In genomic region chr19:2050349-2050990, GRCh38 we compare ENCODE assay signal across 8 cellular contexts. TPM values are rescaled to one million over a fixed set of nuclear protein-coding genes. Genes with fewer than 3 reads are reported as not detected.
DNase-seq lines count a peak whose midpoint lies in the region; ATAC-seq and TF ChIP-seq lines count a peak whose summit lies in the region.

No MANE protein-coding gene starts in this region.

- peak overlapping the region; percentile 75 for H3K4me3 Mint-ChIP-seq in activated CD4-positive, alpha-beta memory T cell treated with anti-CD3 and anti-CD28 coated beads, Interleukin-2, amount 10 ng/mL, durations not matched to agents 7 days and 5 days

- H3K4me3 ChIP-seq in left ventricle myocardium inferior (peak overlapping the region; percentile 96), skeletal muscle satellite cell (ENCODE audit: low read length) (peak overlapping the region; percentile 97)

- H3K36me3 ChIP-seq in left ventricle myocardium inferior (peaks cover 32% of the 10 kb centered on the region), skeletal muscle satellite cell (ENCODE audit: insufficient read depth, low read length) (peaks cover 17% of the 10 kb centered on the region)

- intact Hi-C loops in left ventricle myocardium inferior (cut with micrococcal nuclease), result no loop called here

- peak overlapping the region; percentile 100 for H3K27ac ChIP-seq in left ventricle myocardium inferior (replicated peaks)

- no peak for TF ChIP-seq CTCF in left ventricle myocardium inferior (IDR thresholded peaks at IDR 0.05; ENCODE audit: borderline replicate concordance)

- H3K27me3 ChIP-seq in left ventricle myocardium inferior (ENCODE audit: low read depth) (no peaks in the 10 kb centered on the region), skeletal muscle satellite cell (ENCODE audit: control insufficient read depth, insufficient read depth, low read length) (no peaks in the 10 kb centered on the region)

- POLR2A ChIA-PET in activated CD4-positive, alpha-beta memory T cell treated with anti-CD3 and anti-CD28 coated beads, Interleukin-2, amount 10 ng/mL, durations not matched to agents 7 days and 5 days (lab: Charles Lee), result interaction anchor here (1.0 to 2.9 kb wide), 6 partner anchors 9 to 47 kb away, joined by 4 to 20 read pairs (median 7); partner anchors contain the start of gene IZUMO4

- H3K4me1 ChIP-seq in left ventricle myocardium inferior (peaks cover 89% of the 10 kb centered on the region), skeletal muscle satellite cell (ENCODE audit: control insufficient read depth, insufficient read depth, low read length) (peaks cover 39% of the 10 kb centered on the region)

- peaks cover 54% of the 10 kb centered on the region for H3K4me1 Mint-ChIP-seq in activated CD4-positive, alpha-beta memory T cell treated with anti-CD3 and anti-CD28 coated beads, Interleukin-2, amount 10 ng/mL, durations not matched to agents 7 days and 5 days

- no peaks in the 10 kb centered on the region for H3K27me3 Mint-ChIP-seq in activated CD4-positive, alpha-beta memory T cell treated with anti-CD3 and anti-CD28 coated beads, Interleukin-2, amount 10 ng/mL, durations not matched to agents 7 days and 5 days

- H3K9ac ChIP-seq in skeletal muscle satellite cell (ENCODE audit: low read depth, low read length), result peak overlapping the region; percentile 87

- peak overlapping the region; percentile 100 for H3K4me2 ChIP-seq in skeletal muscle satellite cell (ENCODE audit: low read length)

- ATAC-seq in GM18867 (IDR thresholded peaks at IDR 0.05; ENCODE audit: unreplicated experiment) (peak; percentile 4), HG02970 (IDR thresholded peaks at IDR 0.05; ENCODE audit: low FRiP score, unreplicated experiment) (peak; percentile 6)

- H3K9me3 ChIP-seq in left ventricle myocardium inferior (replicated peaks) (no peaks in the 10 kb centered on the region), skeletal muscle satellite cell (replicated peaks; ENCODE audit: low read length) (no peaks in the 10 kb centered on the region)

- CTCF ChIA-PET in activated CD4-positive, alpha-beta memory T cell treated with anti-CD3 and anti-CD28 coated beads, Interleukin-2, amount 10 ng/mL, durations not matched to agents 7 days and 5 days (lab: Charles Lee), result interaction anchor here (2.1 kb wide), 1 partner anchor 8 kb away, joined by 14 read pairs; no protein-coding TSS in a partner anchor

- no peak for DNase-seq in activated CD4-positive, alpha-beta memory T cell treated with anti-CD3 and anti-CD28 coated beads, Interleukin-2, amount 10 ng/mL, durations not matched to agents 7 days and 5 days
- DNase-seq in left ventricle myocardium inferior (no peak), NCI-H187 (lab: John Stamatoyannopoulos, UW) (no peak), GOT3 (lab: John Stamatoyannopoulos, UW) (no peak)
- DNase-seq in stimulated activated CD4-positive, alpha-beta T cell treated with anti-CD3 and anti-CD28 coated beads, Interleukin-1b, Interleukin-23, amount 100 ng/mL, for 48 hours, result no peak

- peaks cover 17% of the 10 kb centered on the region for H3K36me3 Mint-ChIP-seq in activated CD4-positive, alpha-beta memory T cell treated with anti-CD3 and anti-CD28 coated beads, Interleukin-2, amount 10 ng/mL, durations not matched to agents 7 days and 5 days (ENCODE audit: low read depth)

- peak overlapping the region; percentile 44 for H3K27ac Mint-ChIP-seq in activated CD4-positive, alpha-beta memory T cell treated with anti-CD3 and anti-CD28 coated beads, Interleukin-2, amount 10 ng/mL, durations not matched to agents 7 days and 5 days

- H3K9me3 Mint-ChIP-seq in activated CD4-positive, alpha-beta memory T cell treated with anti-CD3 and anti-CD28 coated beads, Interleukin-2, amount 10 ng/mL, durations not matched to agents 7 days and 5 days, result no peaks in the 10 kb centered on the region

RNA-seq across cellular contexts. Expression of gene MKNK2, which starts 0.6 kb away (rescaled TPM):
- 100 to 1,000 TPM; 239 to 253 TPM for total RNA-seq in activated CD4-positive, alpha-beta memory T cell treated with anti-CD3 and anti-CD28 coated beads, Interleukin-2, amount 10 ng/mL, durations not matched to agents 7 days and 5 days
- total RNA-seq in left ventricle myocardium inferior, result 200 TPM
- total RNA-seq in skeletal muscle satellite cell (2012; rRNA removed), result 58.8 and 84.7 TPM in 2 replicates

RNA-seq across cellular contexts. Expression of gene BTBD2, which starts 35.0 kb away (rescaled TPM):
- total RNA-seq in activated CD4-positive, alpha-beta memory T cell treated with anti-CD3 and anti-CD28 coated beads, Interleukin-2, amount 10 ng/mL, durations not matched to agents 7 days and 5 days, result 10 to 100 TPM; 55.4 to 57.1 TPM
- total RNA-seq in left ventricle myocardium inferior, result 53.4 TPM
- 58.6 and 59.8 TPM in 2 replicates for total RNA-seq in skeletal muscle satellite cell (2012; rRNA removed)

RNA-seq across cellular contexts. Expression of gene MOB3A, which starts 45.7 kb away (rescaled TPM):
- 100 to 1,000 TPM; 242 to 251 TPM for total RNA-seq in activated CD4-positive, alpha-beta memory T cell treated with anti-CD3 and anti-CD28 coated beads, Interleukin-2, amount 10 ng/mL, durations not matched to agents 7 days and 5 days
- total RNA-seq in left ventricle myocardium inferior, result 16.1 TPM
- 56.0 and 59.8 TPM in 2 replicates for total RNA-seq in skeletal muscle satellite cell (2012; rRNA removed)

RNA-seq across cellular contexts. Expression of gene IZUMO4, which starts 46.2 kb away (rescaled TPM):
- total RNA-seq in activated CD4-positive, alpha-beta memory T cell treated with anti-CD3 and anti-CD28 coated beads, Interleukin-2, amount 10 ng/mL, durations not matched to agents 7 days and 5 days, result 10 to 100 TPM; 10.3 to 10.5 TPM
- total RNA-seq in left ventricle myocardium inferior, result 2.8 TPM
- 2.3 and 3.3 TPM in 2 replicates for total RNA-seq in skeletal muscle satellite cell (2012; rRNA removed)

Comparison
In these comparisons a context has a peak if more than half of its experiments do, and no peak if none do; other contexts are left out.
1. RNA of gene MOB3A, which starts 45.7 kb away (total RNA-seq): 242 to 251 TPM in activated CD4-positive, alpha-beta memory T cell treated with anti-CD3 and anti-CD28 coated beads, Interleukin-2, amount 10 ng/mL, durations not matched to agents 7 days and 5 days; 16.1 TPM in left ventricle myocardium inferior (single experiment); every median in the first group is over 10 times any median in the second.